1 cellular context compared by ENCODE assay signal in genomic region chr10:35341521-35341920, GRCh38.
TF ChIP-seq lines count a peak whose summit lies in the region.

No MANE protein-coding gene starts in this region.

TF ChIP-seq in SK-N-SH, 30 proteins besides CTCF, POLR2A, EP300 and RAD21 (continued from another document):
- no peak for TF ChIP-seq ZBTB33 (IDR thresholded peaks at IDR 0.05; ENCODE audit: borderline replicate concordance, low read depth)
- no peak for TF ChIP-seq RFX5 (IDR thresholded peaks at IDR 0.05; ENCODE audit: low read length)
- TF ChIP-seq NRF1 (IDR thresholded peaks at IDR 0.05; ENCODE audit: low read depth, low read length) = no peak
- TF ChIP-seq MXI1 (IDR thresholded peaks at IDR 0.05; ENCODE audit: low read depth, low read length) = no peak
- TF ChIP-seq USF1 (IDR thresholded peaks at IDR 0.05; ENCODE audit: borderline replicate concordance, low read depth) = no peak
